In the genomic region with DNA sequence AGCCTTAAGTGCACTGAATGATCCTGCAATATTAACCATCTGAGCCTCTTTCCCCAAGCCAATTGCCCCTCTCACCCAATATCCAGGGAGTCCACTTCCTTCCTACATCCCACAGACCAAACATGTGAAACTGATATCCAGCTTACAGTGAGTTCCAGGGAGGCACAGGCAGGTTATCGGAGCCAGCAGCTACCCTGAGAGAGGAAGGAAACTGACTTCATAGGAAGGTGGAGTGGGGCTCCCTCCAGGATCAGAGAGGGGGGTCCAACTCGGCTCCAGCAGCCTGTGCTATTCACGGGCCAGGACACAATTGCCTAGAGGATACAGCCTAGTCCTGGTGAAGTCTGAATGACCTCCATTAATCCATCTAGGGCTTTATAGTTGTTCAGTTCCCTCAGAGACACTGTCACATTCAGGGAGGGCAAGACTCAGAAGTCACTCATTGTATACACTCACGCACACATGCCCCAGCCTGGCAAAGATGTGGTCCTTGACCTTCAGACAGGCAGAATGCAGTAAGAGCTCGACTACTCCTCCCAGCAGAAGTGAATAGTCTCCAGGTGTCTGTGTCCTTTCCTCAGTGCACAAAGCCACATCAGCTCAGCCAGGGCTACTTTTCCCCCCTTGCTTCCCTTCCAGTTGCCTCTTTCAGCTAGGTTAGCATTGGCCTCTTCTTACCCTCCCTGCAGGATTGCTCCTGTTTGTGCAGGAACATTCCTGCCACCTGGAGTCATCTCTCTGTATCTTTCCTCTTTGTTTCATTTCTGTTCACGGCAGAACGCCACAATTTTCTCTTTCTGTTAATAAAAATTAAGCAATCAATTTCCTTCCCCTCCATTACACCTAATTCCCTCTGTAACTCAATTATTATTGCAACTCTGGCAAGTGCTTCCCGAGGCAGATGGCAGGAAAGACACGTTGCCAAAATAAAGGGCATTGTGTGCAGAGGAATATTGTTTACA, we compare ENCODE assay signal across 8 cellular contexts.
DNase-seq lines count a peak whose midpoint lies in the region; ATAC-seq and TF ChIP-seq lines count a peak whose summit lies in the region.

No MANE protein-coding gene starts in this region.

- no peaks in the 10 kb centered on the region for H3K79me2 ChIP-seq in neural progenitor cell (ENCODE audit: low read depth)

- no peak overlapping the region for H3K4me2 ChIP-seq in neural progenitor cell

- H3K4me3 ChIP-seq in neural progenitor cell, result no peak overlapping the region

- H3K27ac ChIP-seq in neural progenitor cell, result no peak overlapping the region

- no peaks in the 10 kb centered on the region for H4K20me1 ChIP-seq in neural progenitor cell (ENCODE audit: low read depth)

- ATAC-seq in GM18858 (IDR thresholded peaks at IDR 0.05; ENCODE audit: unreplicated experiment), result no peak
- ATAC-seq in HG02870 (IDR thresholded peaks at IDR 0.05; ENCODE audit: unreplicated experiment), result no peak

- no peak overlapping the region for H3K9ac ChIP-seq in neural progenitor cell

- no peaks in the 10 kb centered on the region for H3K9me3 Mint-ChIP-seq in neural progenitor cell

- H3K4me1 Mint-ChIP-seq in neural progenitor cell, result peaks cover 30% of the 10 kb centered on the region

- DNase-seq in DMS 273 treated with DMSO at 0.1 percent for 48 hours (lab: John Stamatoyannopoulos, UW), result peak; percentile 50
- peak; percentile 72 for DNase-seq in NCI-H2029 (lab: John Stamatoyannopoulos, UW)
- peak; percentile 93 to 94 for DNase-seq in dermis microvascular lymphatic vessel endothelial cell (ENCODE audit: low read depth in 2 of 2)
- DNase-seq in neural progenitor cell (ENCODE audit: low spot score), result peak; percentile 20
- DNase-seq in activated CD4-positive, alpha-beta T cell treated with anti-CD3 and anti-CD28 coated beads for 1 hour, result no peak
- no peak for DNase-seq in activated CD4-positive, alpha-beta T cell treated with anti-CD3 and anti-CD28 coated beads, Interleukin-2, amount 50 U/mL, for 48 hours

- no peaks in the 10 kb centered on the region for H3F3A ChIP-seq in neural progenitor cell (ENCODE audit: low read depth)

- peaks cover 8% of the 10 kb centered on the region for H3K4me1 ChIP-seq in neural progenitor cell

- H2AFZ ChIP-seq in neural progenitor cell (replicated peaks), result no peak overlapping the region

- H3K27ac Mint-ChIP-seq in neural progenitor cell, result no peak overlapping the region

- H3K27me3 Mint-ChIP-seq in neural progenitor cell (ENCODE audit: insufficient read depth, low read depth), result no peaks in the 10 kb centered on the region

- H3K9me3 ChIP-seq in neural progenitor cell (ENCODE audit: low read depth), result no peaks in the 10 kb centered on the region

- no peaks in the 10 kb centered on the region for H3K27me3 ChIP-seq in neural progenitor cell

- no peaks in the 10 kb centered on the region for H3K36me3 ChIP-seq in neural progenitor cell

- H3K4me3 Mint-ChIP-seq in neural progenitor cell, result no peak overlapping the region

- H3K36me3 Mint-ChIP-seq in neural progenitor cell, result no peaks in the 10 kb centered on the region

- TF ChIP-seq CTCF in neural progenitor cell (IDR thresholded peaks at IDR 0.05), result peak; percentile 20

Comparison
In these comparisons a context has a peak if more than half of its experiments do, and no peak if none do; other contexts are left out.
1. DNase-seq: peak in DMS 273 treated with DMSO at 0.1 percent for 48 hours (single experiment), NCI-H2029 (single experiment), dermis microvascular lymphatic vessel endothelial cell (2 of 2) and neural progenitor cell (single experiment); none in activated CD4-positive, alpha-beta T cell treated with anti-CD3 and anti-CD28 coated beads for 1 hour (single experiment) and activated CD4-positive, alpha-beta T cell treated with anti-CD3 and anti-CD28 coated beads, Interleukin-2, amount 50 U/mL, for 48 hours (0 of 2).